Comparison of ENCODE assay signal across 12 cellular contexts in genomic region chr5:114782217-114782616, GRCh38.
DNase-seq lines count a peak whose midpoint lies in the region.
"Had no signal": no experiment of that assay in that cellular context is flagged by ENCODE, and none has a peak within 500 bp of the region (broad histone marks: within the 10 kb centered on the region; RNA-seq: fewer than 3 reads in every experiment).

No MANE protein-coding gene starts in this region.

- DNase-seq in NCI-H526 (lab: John Stamatoyannopoulos, UW) (peak; percentile 2 to 6), NCI-H526 treated with DMSO at 0.1 percent for 48 hours (lab: John Stamatoyannopoulos, UW) (no peak), NCI-H446 treated with DMSO at 0.1 percent for 48 hours (lab: John Stamatoyannopoulos, UW) (peak; percentile 96), cerebellar nuclear complex (lab: John Stamatoyannopoulos, UW) (peak; percentile 64 to 66), pons (ENCODE audit: low spot score) (peak; percentile 47), GDM1 (lab: John Stamatoyannopoulos, UW) (no peak), NOMO-1 treated with DMSO at 0.1 percent for 48 hours (lab: John Stamatoyannopoulos, UW; ENCODE audit: unreplicated experiment) (no peak), HUDEP-2 (lab: John Stamatoyannopoulos, UW; ENCODE audit: unreplicated experiment in 76 of 76) (no peak)
- DNase-seq: AML-193; Calu3; CD8-positive, alpha-beta T cell; DMS79 treated with DMSO at 0.1 percent for 48 hours had no signal

Comparison
In these comparisons a context has a peak if more than half of its experiments do, and no peak if none do; other contexts are left out.
1. DNase-seq: peak in NCI-H526 (2 of 2), NCI-H446 treated with DMSO at 0.1 percent for 48 hours (single experiment), cerebellar nuclear complex (2 of 2) and pons (single experiment); none in NCI-H526 treated with DMSO at 0.1 percent for 48 hours (single experiment), GDM1 (single experiment), NOMO-1 treated with DMSO at 0.1 percent for 48 hours (single experiment) and HUDEP-2 (0 of 76).